36 cellular contexts compared by ENCODE assay signal in the genomic region with DNA sequence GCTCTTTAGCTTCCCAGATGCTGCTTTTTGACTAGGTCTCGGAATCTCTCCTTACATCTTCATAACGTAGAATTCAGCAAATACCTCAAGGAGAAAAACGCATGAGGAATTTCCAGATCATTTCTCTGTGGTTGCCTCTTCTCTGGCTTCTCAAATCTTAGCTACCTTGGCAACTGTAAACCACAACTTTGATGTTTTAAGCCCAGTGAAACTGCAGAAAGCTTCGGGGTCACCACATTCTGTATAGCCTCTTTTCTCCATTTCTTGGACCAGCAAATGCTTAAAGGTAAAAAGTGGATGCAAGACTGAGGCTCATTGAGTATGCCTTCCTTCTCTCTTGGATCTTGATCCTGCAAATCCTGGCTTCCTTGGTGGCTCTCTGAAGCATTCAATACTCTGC.
"Had no signal": no experiment of that assay in that cellular context is flagged by ENCODE, and none has a peak within 500 bp of the region (broad histone marks: within the 10 kb centered on the region; RNA-seq: fewer than 3 reads in every experiment).

No MANE protein-coding gene starts in this region.

- H3K9me3 ChIP-seq: adrenal gland, body of pancreas, breast epithelium had no signal

- H3K27me3 ChIP-seq: adrenal gland, body of pancreas, brain microvascular endothelial cell, breast epithelium had no signal

- H3K27me3 Mint-ChIP-seq: activated B cell treated with CpG ODN at 0.5 μM for 24 hours had no signal

- H3K36me3 Mint-ChIP-seq: activated CD4-positive, alpha-beta memory T cell treated with anti-CD3 and anti-CD28 coated beads for 36 hours; activated naive CD4-positive, alpha-beta T cell treated with anti-CD3 and anti-CD28 coated beads, Interleukin-2, amount 50 U/mL, for 72 hours; activated naive CD8-positive, alpha-beta T cell treated with anti-CD3 and anti-CD28 coated beads for 36 hours had no signal

- H3K27ac ChIP-seq: adrenal gland, body of pancreas, brain microvascular endothelial cell, breast epithelium, VCaP had no signal

- FAIRE-seq: astrocyte, TTC549 had no signal

- H3K27ac Mint-ChIP-seq: activated B cell treated with CpG ODN at 0.5 μM for 24 hours; activated CD4-positive, alpha-beta memory T cell treated with anti-CD3 and anti-CD28 coated beads for 36 hours; activated CD4-positive, alpha-beta T cell treated with anti-CD3 and anti-CD28 coated beads, Interleukin-2, amount 10 ng/mL, durations not matched to agents 24 days and 14 days; activated CD8-positive, alpha-beta T cell treated with anti-CD3 and anti-CD28 coated beads for 36 hours; activated naive CD4-positive, alpha-beta T cell treated with anti-CD3 and anti-CD28 coated beads for 36 hours; activated naive CD4-positive, alpha-beta T cell treated with anti-CD3 and anti-CD28 coated beads, Interleukin-2, amount 50 U/mL, for 72 hours; activated naive CD8-positive, alpha-beta T cell treated with anti-CD3 and anti-CD28 coated beads for 36 hours; activated T-cell treated with anti-CD3 and anti-CD28 coated beads, Interleukin-2, amount 50 U/mL, for 72 hours; activated T-helper 1 cell treated with anti-CD3 and anti-CD28 coated beads, Interleukin-12 subunit alpha, Interleukin-12 subunit beta, Interleukin-2, Interleukin-4 antibody, amounts not matched to agents 30 ng/mL and 10 ng/mL and 1 ng/mL, durations not matched to agents 14 hours and 24 hours and 36 hours; activated T-helper 17 cell treated with anti-CD3 and anti-CD28 coated beads, Interleukin-2, amount 50 U/mL, for 72 hours; T-helper 1 cell treated with Interleukin-12 subunit alpha and Interleukin-12 subunit beta and Interleukin-4 antibody, amounts not matched to agents 30 μg/mL and 1 μg/mL, for 36 hours; T-helper 2 cell treated with Interferon-gamma antibody and Interleukin-4, amounts not matched to agents 5 μg/mL and 100 μg/mL, for 36 hours had no signal

- H3K4me3 Mint-ChIP-seq: activated B cell treated with CpG ODN at 0.5 μM for 24 hours; activated CD4-positive, alpha-beta memory T cell treated with anti-CD3 and anti-CD28 coated beads for 36 hours; activated CD4-positive, alpha-beta T cell treated with anti-CD3 and anti-CD28 coated beads, Interleukin-2, amount 10 ng/mL, durations not matched to agents 24 days and 14 days; activated CD8-positive, alpha-beta T cell treated with anti-CD3 and anti-CD28 coated beads for 36 hours; activated naive CD4-positive, alpha-beta T cell treated with anti-CD3 and anti-CD28 coated beads for 36 hours; activated naive CD8-positive, alpha-beta T cell treated with anti-CD3 and anti-CD28 coated beads for 36 hours; activated T-cell treated with anti-CD3 and anti-CD28 coated beads, Interleukin-2, amount 50 U/mL, for 4 hours; activated T-cell treated with anti-CD3 and anti-CD28 coated beads, Interleukin-2, amount 50 U/mL, for 72 hours; activated T-helper 1 cell treated with anti-CD3 and anti-CD28 coated beads, Interleukin-12 subunit alpha, Interleukin-12 subunit beta, Interleukin-2, Interleukin-4 antibody, amounts not matched to agents 30 ng/mL and 10 ng/mL and 1 ng/mL, durations not matched to agents 14 hours and 24 hours and 36 hours; activated T-helper 17 cell treated with anti-CD3 and anti-CD28 coated beads, Interleukin-2, amount 50 U/mL, for 72 hours; T-helper 1 cell treated with Interleukin-12 subunit alpha and Interleukin-12 subunit beta and Interleukin-4 antibody, amounts not matched to agents 30 μg/mL and 1 μg/mL, for 36 hours; T-helper 2 cell treated with Interferon-gamma antibody and Interleukin-4, amounts not matched to agents 5 μg/mL and 100 μg/mL, for 36 hours had no signal

- H3K4me1 ChIP-seq: body of pancreas, breast epithelium had no signal

- H3K4me3 ChIP-seq: adrenal gland, body of pancreas, breast epithelium had no signal

- H3K9me3 Mint-ChIP-seq: activated B cell treated with CpG ODN at 0.5 μM for 24 hours; activated CD4-positive, alpha-beta memory T cell treated with anti-CD3 and anti-CD28 coated beads for 36 hours; activated CD4-positive, alpha-beta T cell treated with anti-CD3 and anti-CD28 coated beads, Interleukin-2, amount 10 ng/mL, durations not matched to agents 24 days and 14 days; activated CD8-positive, alpha-beta T cell treated with anti-CD3 and anti-CD28 coated beads for 36 hours; activated naive CD4-positive, alpha-beta T cell treated with anti-CD3 and anti-CD28 coated beads for 36 hours; activated naive CD4-positive, alpha-beta T cell treated with anti-CD3 and anti-CD28 coated beads, Interleukin-2, amount 50 U/mL, for 72 hours; activated naive CD8-positive, alpha-beta T cell treated with anti-CD3 and anti-CD28 coated beads for 36 hours; activated T-cell treated with anti-CD3 and anti-CD28 coated beads, Interleukin-2, amount 50 U/mL, for 4 hours; activated T-cell treated with anti-CD3 and anti-CD28 coated beads, Interleukin-2, amount 50 U/mL, for 72 hours; activated T-helper 1 cell treated with anti-CD3 and anti-CD28 coated beads, Interleukin-12 subunit alpha, Interleukin-12 subunit beta, Interleukin-2, Interleukin-4 antibody, amounts not matched to agents 30 ng/mL and 10 ng/mL and 1 ng/mL, durations not matched to agents 14 hours and 24 hours and 36 hours; activated T-helper 17 cell treated with anti-CD3 and anti-CD28 coated beads, Interleukin-2, amount 50 U/mL, for 72 hours; T-helper 1 cell treated with Interleukin-12 subunit alpha and Interleukin-12 subunit beta and Interleukin-4 antibody, amounts not matched to agents 30 μg/mL and 1 μg/mL, for 36 hours; T-helper 2 cell treated with Interferon-gamma antibody and Interleukin-4, amounts not matched to agents 5 μg/mL and 100 μg/mL, for 36 hours had no signal

- H3K4me1 Mint-ChIP-seq: activated B cell treated with CpG ODN at 0.5 μM for 24 hours; activated CD4-positive, alpha-beta T cell treated with anti-CD3 and anti-CD28 coated beads, Interleukin-2, amount 10 ng/mL, durations not matched to agents 24 days and 14 days; activated naive CD8-positive, alpha-beta T cell treated with anti-CD3 and anti-CD28 coated beads for 36 hours; activated T-helper 17 cell treated with anti-CD3 and anti-CD28 coated beads, Interleukin-2, amount 50 U/mL, for 72 hours had no signal

- H3K36me3 ChIP-seq: adrenal gland, brain microvascular endothelial cell, breast epithelium had no signal

- DNase-seq: activated B cell treated with CpG ODN at 0.5 μM for 24 hours; activated CD4-positive, alpha-beta memory T cell treated with anti-CD3 and anti-CD28 coated beads for 36 hours; activated CD4-positive, alpha-beta T cell treated with anti-CD3 and anti-CD28 coated beads for 4 hours; activated CD4-positive, alpha-beta T cell treated with anti-CD3 and anti-CD28 coated beads, Interleukin-2, amount 10 ng/mL, durations not matched to agents 24 days and 14 days; activated CD4-positive, alpha-beta T cell treated with anti-CD3 and anti-CD28 coated beads, Interleukin-2, amount 50 U/mL, for 1 hour; activated CD4-positive, alpha-beta T cell treated with anti-CD3 and anti-CD28 coated beads, Interleukin-2, amount 50 U/mL, for 4 hours; activated CD4-positive, CD25-positive, alpha-beta regulatory T cell treated with anti-CD3 and anti-CD28 coated beads, Interleukin-2, amount 50 U/mL, for 72 hours; activated CD8-positive, alpha-beta memory T cell treated with anti-CD3 and anti-CD28 coated beads, Interleukin-2, amount 50 U/mL, for 4 hours; activated CD8-positive, alpha-beta T cell treated with anti-CD3 and anti-CD28 coated beads for 36 hours; activated effector memory CD4-positive, alpha-beta T cell treated with anti-CD3 and anti-CD28 coated beads, Interleukin-2, amount 50 U/mL, for 16 hours; activated gamma-delta T cell treated with Interleukin-2 at 50 U/mL for 16 hours; activated naive CD4-positive, alpha-beta T cell; activated naive CD4-positive, alpha-beta T cell treated with anti-CD3 and anti-CD28 coated beads for 36 hours; activated naive CD4-positive, alpha-beta T cell treated with anti-CD3 and anti-CD28 coated beads, Interleukin-2, amount 50 U/mL, for 16 hours; activated naive CD8-positive, alpha-beta T cell treated with anti-CD3 and anti-CD28 coated beads for 36 hours; activated T-cell treated with anti-CD3 and anti-CD28 coated beads for 4 hours; activated T-cell treated with anti-CD3 and anti-CD28 coated beads, Interleukin-2, amount 50 U/mL, for 1 hour; activated T-cell treated with anti-CD3 and anti-CD28 coated beads, Interleukin-2, amount 50 U/mL, for 4 hours; activated T-cell treated with anti-CD3 and anti-CD28 coated beads, Interleukin-2, amount 50 U/mL, for 72 hours; adrenal gland; amniotic stem cell; aorta; body of pancreas; brain microvascular endothelial cell; central memory CD4-positive, alpha-beta T cell; T-helper 2 cell; T-helper 9 cell had no signal
